Comparison of ENCODE assay signal across 22 cellular contexts in genomic region chr1:979744-980072, GRCh38. TPM values are rescaled to one million over a fixed set of nuclear protein-coding genes. Genes with fewer than 3 reads are reported as not detected.
DNase-seq lines count a peak whose midpoint lies in the region; ATAC-seq and TF ChIP-seq lines count a peak whose summit lies in the region.
"Had no signal": no experiment of that assay in that cellular context is flagged by ENCODE, and none has a peak within 500 bp of the region (broad histone marks: within the 10 kb centered on the region; RNA-seq: fewer than 3 reads in every experiment).

No MANE protein-coding gene starts in this region.

- H4K8ac ChIP-seq in neuronal stem cell (ENCODE audit: low read depth, low read length) = no peak overlapping the region

- no peaks in the 10 kb centered on the region for H3K79me1 ChIP-seq in neuronal stem cell (ENCODE audit: low read depth, low read length)

- no peak overlapping the region for H3K4me2 ChIP-seq in neuronal stem cell (ENCODE audit: insufficient read depth, low read length, poor library complexity, severe bottlenecking)
- H3K4me2 ChIP-seq: A549, GM23338 had no signal

- WGBS in neuronal stem cell (ENCODE audit: extremely low coverage in 2 of 2, insufficient read length in 2 of 2, insufficient replicate concordance in 1 of 2), 2 donors = no CpG with 5 or more reads among the region's 9 CpGs

- H3K9ac ChIP-seq in neuronal stem cell (ENCODE audit: low read depth, low read length, poor library complexity) (no peak overlapping the region), skeletal muscle tissue (ENCODE audit: low read depth in 1 of 3, low read length in 3 of 3) (peak overlapping the region; percentile 74 to 100 (median 79))

- H2BK5ac ChIP-seq in neuronal stem cell (ENCODE audit: low read length) = no peak overlapping the region

- no peak overlapping the region for H4K91ac ChIP-seq in neuronal stem cell (ENCODE audit: low read depth, low read length, poor library complexity)

- H3K4me1 ChIP-seq in right atrium auricular region = peaks cover 0 to 55% of the 10 kb centered on the region in 2 donors
- H3K4me1 ChIP-seq in neuronal stem cell (ENCODE audit: control insufficient read depth in 2 of 2, insufficient read depth in 1 of 2, low read depth in 1 of 2, low read length in 2 of 2) = peaks cover 0 to 1% of the 10 kb centered on the region in 2 donors
- peaks cover 28 to 64% (median 41%) of the 10 kb centered on the region in 3 donors for H3K4me1 ChIP-seq in skeletal muscle tissue (ENCODE audit: control insufficient read depth in 3 of 3, insufficient read depth in 3 of 3, low read length in 3 of 3)

- no peak overlapping the region for H2BK12ac ChIP-seq in neuronal stem cell (ENCODE audit: low read length)

- H3K9me3 ChIP-seq in right atrium auricular region (no peaks in the 10 kb centered on the region), neuronal stem cell (replicated peaks in 1 of 2; ENCODE audit: control insufficient read depth in 2 of 2, insufficient read depth in 1 of 2, low read depth in 1 of 2, low read length in 2 of 2) (no peaks in the 10 kb centered on the region), skeletal muscle tissue (ENCODE audit: control insufficient read depth in 3 of 3, low read length in 3 of 3) (no peaks in the 10 kb centered on the region)
- H3K9me3 ChIP-seq: A549 had no signal

- H2BK120ac ChIP-seq in neuronal stem cell (ENCODE audit: low read depth, low read length) = no peak overlapping the region

- H3K27me3 ChIP-seq in right atrium auricular region = no peaks in the 10 kb centered on the region
- peaks cover 0 to 62% (median 10%) of the 10 kb centered on the region in 3 experiments for H3K27me3 ChIP-seq in neuronal stem cell (ENCODE audit: control insufficient read depth in 3 of 3, insufficient read depth in 3 of 3, low read depth in 1 of 3, low read length in 3 of 3)
- peaks cover 0 to 16% (median 11%) of the 10 kb centered on the region in 3 donors for H3K27me3 ChIP-seq in skeletal muscle tissue (ENCODE audit: control insufficient read depth in 3 of 3, insufficient read depth in 3 of 3, low read length in 3 of 3)

- H3K36me3 ChIP-seq in right atrium auricular region (peaks cover 15% of the 10 kb centered on the region), neuronal stem cell (replicated peaks in 1 of 2; ENCODE audit: control insufficient read depth in 2 of 2, insufficient read depth in 2 of 2, low read length in 2 of 2) (no peaks in the 10 kb centered on the region), skeletal muscle tissue (ENCODE audit: control insufficient read depth in 3 of 3, insufficient read depth in 3 of 3, low read length in 3 of 3) (peaks cover 5 to 29% (median 6%) of the 10 kb centered on the region in 3 donors)

- H2AK5ac ChIP-seq in neuronal stem cell (ENCODE audit: low read depth, low read length) = no peak overlapping the region

- intact Hi-C loops in Right ventricle myocardium superior (cut with DNase I) = no loop called here

- H3K27ac ChIP-seq in right atrium auricular region (peak overlapping the region; percentile 91 to 93), neuronal stem cell (replicated peaks; ENCODE audit: low read length) (no peak overlapping the region), skeletal muscle tissue (ENCODE audit: low read depth, low read length) (peak overlapping the region; percentile 99)
- H3K27ac ChIP-seq: 22Rv1, A549, C4-2B had no signal

- H3K23ac ChIP-seq in neuronal stem cell (ENCODE audit: low read depth, low read length, poor library complexity) = peak overlapping the region; percentile 50

- TF ChIP-seq CTCF in right atrium auricular region (IDR thresholded peaks at IDR 0.05) = no peak

- no peak overlapping the region for H3K4ac ChIP-seq in neuronal stem cell (ENCODE audit: low read length)

- no peak overlapping the region for H2BK15ac ChIP-seq in neuronal stem cell (ENCODE audit: low read length)

- no peak overlapping the region for H3K18ac ChIP-seq in neuronal stem cell (ENCODE audit: low read length)

- H2AFZ ChIP-seq in neuronal stem cell (ENCODE audit: low read length) = no peak overlapping the region
- H2AFZ ChIP-seq: GM23338 had no signal

- peak overlapping the region; percentile 27 for H3K14ac ChIP-seq in neuronal stem cell (ENCODE audit: low read length)

- DNase-seq in NCI-H748 (lab: John Stamatoyannopoulos, UW; ENCODE audit: unreplicated experiment) (peak; percentile 14), NCI-H748 treated with DMSO at 0.1 percent for 48 hours (lab: John Stamatoyannopoulos, UW) (no peak), right atrium auricular region (ENCODE audit: low spot score) (no peak), Right ventricle myocardium superior (no peak), neuronal stem cell (ENCODE audit: low spot score) (no peak), NCI-H187 (lab: John Stamatoyannopoulos, UW) (no peak), NCI-H2171 treated with DMSO at 0.1 percent for 48 hours (lab: John Stamatoyannopoulos, UW) (no peak)
- DNase-seq: AML-193; CD4-positive, alpha-beta memory T cell; DMS153; DMS79; GDM1; H7; HFFc6 had no signal

- ATAC-seq in Right ventricle myocardium superior (ENCODE audit: poor library complexity) = no peak
- ATAC-seq: A549, GM23338, HCT116 had no signal

- H3K4me3 ChIP-seq in right atrium auricular region = peak overlapping the region in 1 of 2 donors; percentile 34
- H3K4me3 ChIP-seq in neuronal stem cell (ENCODE audit: low read length in 2 of 2) = peak overlapping the region in 1 of 2 donors; percentile 48
- peak overlapping the region; percentile 70 to 96 (median 78) for H3K4me3 ChIP-seq in skeletal muscle tissue (ENCODE audit: low read length in 3 of 3)
- H3K4me3 ChIP-seq: A549, GM23338 had no signal

RNA-seq across cellular contexts. Expression of gene PERM1, which starts 2.2 kb away (rescaled TPM):
- total RNA-seq in right atrium auricular region = 10 to 100 TPM; 22.0 to 61.8 TPM
- 170 TPM for total RNA-seq in Right ventricle myocardium superior
- not detected for polyA plus RNA-seq in neuronal stem cell (2013, experiment 1 of 2)
- 0.01 TPM for polyA plus RNA-seq in neuronal stem cell (2013, experiment 2 of 2)
- total RNA-seq in skeletal muscle tissue = 3.1 TPM
- total RNA-seq: CD4-positive, alpha-beta memory T cell; Daoy; GM23338; H7 had no signal
- polyA plus RNA-seq: BJ had no signal

RNA-seq across cellular contexts. Expression of gene PLEKHN1, which starts 13.4 kb away (rescaled TPM):
- total RNA-seq in right atrium auricular region = under 1 TPM in 1 of 2 donors, not detected in 1; 0.59 TPM
- not detected for total RNA-seq in Right ventricle myocardium superior
- 0.07 TPM for polyA plus RNA-seq in neuronal stem cell (2013, experiment 1 of 2)
- 0.03 TPM for polyA plus RNA-seq in neuronal stem cell (2013, experiment 2 of 2)
- not detected for total RNA-seq in skeletal muscle tissue

RNA-seq across cellular contexts. Expression of gene KLHL17, which starts 19.3 kb away (rescaled TPM):
- total RNA-seq in right atrium auricular region = 1 to 10 TPM; 2.4 to 2.9 TPM
- 5.6 TPM for total RNA-seq in Right ventricle myocardium superior
- polyA plus RNA-seq in neuronal stem cell (2013, experiment 1 of 2) = 22.0 TPM
- polyA plus RNA-seq in neuronal stem cell (2013, experiment 2 of 2) = 20.9 TPM
- 1.0 TPM for total RNA-seq in skeletal muscle tissue

RNA-seq across cellular contexts. Expression of gene HES4, which starts 20.2 kb away (rescaled TPM):
- total RNA-seq in right atrium auricular region = 10 to 100 TPM; 31.8 to 68.4 TPM
- 27.4 TPM for total RNA-seq in Right ventricle myocardium superior
- 312 TPM for polyA plus RNA-seq in neuronal stem cell (2013, experiment 1 of 2)
- 285 TPM for polyA plus RNA-seq in neuronal stem cell (2013, experiment 2 of 2)
- total RNA-seq in skeletal muscle tissue = 7.3 TPM
- total RNA-seq: CD4-positive, alpha-beta memory T cell had no signal

RNA-seq across cellular contexts. Expression of gene NOC2L, which starts 20.7 kb away (rescaled TPM):
- 10 to 100 TPM; 29.5 to 38.8 TPM for total RNA-seq in right atrium auricular region
- total RNA-seq in Right ventricle myocardium superior = 42.8 TPM
- 33.5 TPM for polyA plus RNA-seq in neuronal stem cell (2013, experiment 1 of 2)
- polyA plus RNA-seq in neuronal stem cell (2013, experiment 2 of 2) = 32.6 TPM
- 47.0 TPM for total RNA-seq in skeletal muscle tissue
